ENCODE assay signal across 17 cellular contexts in genomic region chr11:128596245-128596644, GRCh38. TPM values are rescaled to one million over a fixed set of nuclear protein-coding genes. Genes with fewer than 3 reads are reported as not detected.
DNase-seq lines count a peak whose midpoint lies in the region; ATAC-seq, FAIRE-seq and TF ChIP-seq lines count a peak whose summit lies in the region.
"Had no signal": no experiment of that assay in that cellular context is flagged by ENCODE, and none has a peak within 500 bp of the region (broad histone marks: within the 10 kb centered on the region; RNA-seq: fewer than 3 reads in every experiment).

No MANE protein-coding gene starts in this region.

- POLR2A ChIA-PET in GM12878 (lab: Charles Lee), result interaction anchor here (0.6 kb wide), 1 partner anchor 34 kb away, joined by 3 read pairs; no protein-coding TSS in a partner anchor

- no peak for TF ChIP-seq EP300 in GM12878 (IDR thresholded peaks at IDR 0.05; ENCODE audit: borderline replicate concordance in 1 of 2, control insufficient read depth in 1 of 2, low read depth in 2 of 2, low read length in 2 of 2)

- TF ChIP-seq CTCF in GM12878 (IDR thresholded peaks at IDR 0.05 in 2 of 3, conservative IDR thresholded peaks at IDR 0.05 in 1 of 3; ENCODE audit: control insufficient read depth in 2 of 3, extremely low read depth in 1 of 3, insufficient read depth in 1 of 3, low read depth in 3 of 3, low read length in 3 of 3), result no peak
- TF ChIP-seq CTCF in heart left ventricle (IDR thresholded peaks at IDR 0.05), result no peak

- RAD21 ChIA-PET in GM12878 (lab: Charles Lee; ENCODE audit: unreplicated experiment), result interaction anchor here (0.7 to 1.1 kb wide), 3 partner anchors 15 to 84 kb away, joined by 3 to 4 read pairs (median 3); no protein-coding TSS in a partner anchor

- TF ChIP-seq RAD21 in GM12878 (IDR thresholded peaks at IDR 0.05; ENCODE audit: insufficient read depth, low read depth, low read length), result no peak

- CTCF ChIA-PET in GM12878 (lab: Yijun Ruan, JAX), result interaction anchor here (1.3 kb wide), 1 partner anchor 42 kb away, joined by 5 read pairs; no protein-coding TSS in a partner anchor

- H3K9me3 ChIP-seq in BLaER1 (no peaks in the 10 kb centered on the region), GM12878 (replicated peaks; ENCODE audit: control insufficient read depth, insufficient read depth, low read length) (no peaks in the 10 kb centered on the region), heart left ventricle (no peaks in the 10 kb centered on the region)

- TF ChIP-seq POLR2A in GM12878 (IDR thresholded peaks at IDR 0.05; ENCODE audit: low read depth, low read length) (no peak), heart left ventricle (IDR thresholded peaks at IDR 0.05) (no peak)

- H3K36me3 ChIP-seq in BLaER1, result no peaks in the 10 kb centered on the region
- H3K36me3 ChIP-seq in GM12878 (ENCODE audit: control insufficient read depth in 2 of 2, insufficient read depth in 2 of 2, low read length in 1 of 2), result no peaks in the 10 kb centered on the region
- no peaks in the 10 kb centered on the region for H3K36me3 ChIP-seq in heart left ventricle

- H4K20me1 ChIP-seq in BLaER1, result no peaks in the 10 kb centered on the region
- no peaks in the 10 kb centered on the region for H4K20me1 ChIP-seq in GM12878 (ENCODE audit: control insufficient read depth, insufficient read depth)

- whole genome bisulfite sequencing in GM12878 (ENCODE audit: insufficient coverage, insufficient replicate concordance, low lambda C conversion rate, missing lambda C conversion rate), result 58% methylated on average over 1 of the region's 1 CpG
- WGBS in heart left ventricle, 4 donors, result 80 to 94% (median 82%) methylated on average over 1 of the region's 1 CpG

- no peak overlapping the region for H3K4me3 ChIP-seq in BLaER1
- H3K4me3 ChIP-seq in GM12878, result no peak overlapping the region
- H3K4me3 ChIP-seq in heart left ventricle, result no peak overlapping the region

- H3K9ac ChIP-seq in BLaER1 (no peak overlapping the region), GM12878 (ENCODE audit: control insufficient read depth, insufficient read depth, low read length) (no peak overlapping the region)

- no peak for DNase-seq in GM12878 (ENCODE audit: low read depth, low spot score)
- no peak for DNase-seq in germinal center (ENCODE audit: low spot score)
- no peak for DNase-seq in T1000 (lab: John Stamatoyannopoulos, UW)
- DNase-seq in heart left ventricle, result no peak
- DNase-seq: COR-L47, DMS153, NCI-H146, NCI-H2081 treated with DMSO at 0.1 percent for 48 hours, NCI-H526 had no signal

- no peak overlapping the region for H3K27ac ChIP-seq in BLaER1
- no peak overlapping the region for H3K27ac ChIP-seq in GM12878 (ENCODE audit: control insufficient read depth, insufficient read depth)
- H3K27ac ChIP-seq in heart left ventricle, result no peak overlapping the region

- intact Hi-C loops in GM12878 (cut with micrococcal nuclease; ENCODE audit: unreplicated experiment) (no loop called here), heart left ventricle (cut with DNase I) (no loop called here)

- ATAC-seq in GM19351 (IDR thresholded peaks at IDR 0.05; ENCODE audit: unreplicated experiment) (peak; percentile 60), HG02798 (IDR thresholded peaks at IDR 0.05; ENCODE audit: poor library complexity, unreplicated experiment) (peak; percentile 47), GM12878 (peak; percentile 70), HG02973 (IDR thresholded peaks at IDR 0.05; ENCODE audit: unreplicated experiment) (no peak), heart left ventricle (no peak)
- ATAC-seq: SK-N-SH treated with all-trans-retinoic acid at 6 μM for 48 hours had no signal

- in situ Hi-C loops in GM12878 (cut with MboI), result no loop called here

- H3K4me2 ChIP-seq in BLaER1 (peak overlapping the region; percentile 41), GM12878 (ENCODE audit: control insufficient read depth, insufficient read depth) (no peak overlapping the region)

- SMC1A ChIA-PET in GM12878 (lab: Charles Lee; ENCODE audit: uncharacterized antibody, unreplicated experiment), result interaction anchor here (1.0 to 1.9 kb wide), 4 partner anchors 22 to 306 kb away, joined by 3 to 8 read pairs (median 4); no protein-coding TSS in a partner anchor

- no peak for FAIRE-seq in GM12878 (lab: Jason Lieb, UNC)
- FAIRE-seq: A204.1, H1, HTR-8/SVneo had no signal

- BruUV-seq in GM12878 (replicated peaks; lab: Mats Ljungman, UMichigan), result no TSS peak

- H3K27me3 ChIP-seq in BLaER1, result no peaks in the 10 kb centered on the region
- no peaks in the 10 kb centered on the region; a peak in 1 of 4 replicates for H3K27me3 ChIP-seq in GM12878 (replicated peaks in 1 of 2; ENCODE audit: control insufficient read depth in 2 of 2, insufficient read depth in 2 of 2, low read length in 1 of 2)
- H3K27me3 ChIP-seq in heart left ventricle, result no peaks in the 10 kb centered on the region

- peak overlapping the region; percentile 6; the same call in 1 of the 2 replicates for H2AFZ ChIP-seq in GM12878 (ENCODE audit: control insufficient read depth, low read depth, low read length)

- H3K4me1 ChIP-seq in BLaER1 (peaks cover 24% of the 10 kb centered on the region), GM12878 (ENCODE audit: control insufficient read depth, insufficient read depth, low read length) (no peaks in the 10 kb centered on the region), heart left ventricle (peaks cover 0 to 8% (median 0%) of the 10 kb centered on the region in 12 donors)

- H3K79me2 ChIP-seq in GM12878 (ENCODE audit: control insufficient read depth, insufficient read depth, low read length), result no peaks in the 10 kb centered on the region

TF ChIP-seq in GM12878, 131 proteins besides CTCF, POLR2A, EP300 and RAD21 (continues in another document):
- TF ChIP-seq WRNIP1 (IDR thresholded peaks at IDR 0.05; ENCODE audit: borderline replicate concordance, low read depth, low read length) (no peak), SIX5 (IDR thresholded peaks at IDR 0.05; ENCODE audit: low read depth, low read length, severe bottlenecking) (no peak), SMC3 (IDR thresholded peaks at IDR 0.05; ENCODE audit: borderline replicate concordance, low read length) (no peak), SP1 (IDR thresholded peaks at IDR 0.05; ENCODE audit: low read depth, low read length) (no peak), USF2 (IDR thresholded peaks at IDR 0.05; ENCODE audit: borderline replicate concordance, low read depth, low read length) (no peak), CREB1 (IDR thresholded peaks at IDR 0.05; ENCODE audit: low read depth) (no peak), MTA3 (IDR thresholded peaks at IDR 0.05; ENCODE audit: borderline replicate concordance, low read length) (no peak), POU2F2 (IDR thresholded peaks at IDR 0.05; ENCODE audit: borderline replicate concordance, low read depth, low read length) (no peak), TBL1XR1 (IDR thresholded peaks at IDR 0.05; ENCODE audit: low read depth, low read length) (no peak)

RNA-seq across cellular contexts. Expression of gene ETS1, which starts 8.9 kb away (rescaled TPM):
- 48.9 and 50.6 TPM in 2 replicates for total RNA-seq in GM12878 (2013; cell fraction: nucleolus; rRNA removed)
- total RNA-seq in GM12878 (2014; rRNA removed) (50.9 and 51.8 TPM in 2 replicates), GM12878 (2014; rRNA removed; fragmentation: Illumina TruSeq; extraction: Trizol) (59.9 and 60.2 TPM in 2 replicates), GM12878 (2021) (106 and 112 TPM in 2 replicates), heart left ventricle (100 to 1,000 TPM in 1 of 9 donors, 10 to 100 TPM in 8; 39.3 to 101 (median 45.9) TPM)
- polyA plus RNA-seq in GM12878 (2011; ENCODE audit: low read depth), result 52.5 TPM
- polyA plus RNA-seq in GM12878 (2011; rRNA removed) (59.9 and 66.2 TPM in 2 replicates), GM12878 (2014; fragmentation: Illumina TruSeq; extraction: Trizol) (112 and 121 TPM in 2 replicates), GM12878 (2014; fragmentation: Nextera tagmentation; extraction: Ambion mirVana) (10 to 100 TPM; 12.5 to 21.3 TPM), GM12878 (2014; rRNA removed) (60.5 and 64.9 TPM in 2 replicates), GM12878 (2016; fragmentation: Nextera tagmentation; extraction: Ambion mirVana) (10 to 100 TPM; 22.6 to 27.2 TPM), heart left ventricle (10 to 100 TPM; 18.4 to 37.0 TPM)
- polyA plus RNA-seq in GM12878 (2011; cell fraction: cytosol; rRNA removed), result 62.2 and 71.2 TPM in 2 replicates
- polyA plus RNA-seq in GM12878 (2011; cell fraction: nucleus; rRNA removed), result 25.2 and 33.5 TPM in 2 replicates
- 88.4 and 91.7 TPM in 2 replicates for polyA plus RNA-seq in GM12878 (2012)
- 87.3 and 88.4 TPM in 2 replicates for polyA minus RNA-seq in GM12878 (2011; rRNA and poly(A)+ RNA removed)
- polyA minus RNA-seq in GM12878 (2011; cell fraction: cytosol; rRNA and poly(A)+ RNA removed), result 31.1 and 36.9 TPM in 2 replicates
- 35.8 and 53.5 TPM in 2 replicates for polyA minus RNA-seq in GM12878 (2011; cell fraction: nucleus; rRNA and poly(A)+ RNA removed)

Comparison
In these comparisons a context has a peak if more than half of its experiments do, and no peak if none do; other contexts are left out.
1. ATAC-seq: peak in GM19351 (single experiment), HG02798 (single experiment) and GM12878 (single experiment); none in HG02973 (single experiment) and heart left ventricle (0 of 4).